Comparison of ENCODE assay signal across 12 cellular contexts in the genomic region with DNA sequence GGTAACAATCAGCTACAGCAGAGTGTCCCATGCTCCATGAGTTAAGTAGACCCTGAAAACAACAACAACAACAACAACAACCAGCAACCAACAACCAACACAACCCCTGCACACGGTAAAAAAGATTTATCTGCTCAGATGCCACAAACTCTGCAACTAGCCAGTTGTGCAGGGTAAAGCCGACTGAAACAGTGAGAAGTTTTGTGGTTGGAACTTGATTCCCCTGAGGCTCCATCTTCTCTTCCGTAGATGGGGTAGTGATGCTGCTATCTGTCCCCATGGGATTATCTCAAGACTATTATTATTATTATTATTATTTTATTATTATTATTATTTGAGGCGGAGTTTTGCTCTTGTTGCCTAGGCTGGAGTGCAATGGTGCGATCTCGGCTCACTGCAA. TPM values are rescaled to one million over a fixed set of nuclear protein-coding genes. Genes with fewer than 3 reads are reported as not detected.
A peak's percentile ranks its signal among the peaks of the same experiment; 100 is the strongest.
DNase-seq lines count a peak whose midpoint lies in the region; ATAC-seq, FAIRE-seq and TF ChIP-seq lines count a peak whose summit lies in the region.
"Had no signal": no experiment of that assay in that cellular context is flagged by ENCODE, and none has a peak within 500 bp of the region (broad histone marks: within the 10 kb centered on the region; RNA-seq: fewer than 3 reads in every experiment).

No MANE protein-coding gene starts in this region.

- no peak overlapping the region for H4K5ac ChIP-seq in H1 (ENCODE audit: insufficient read length, low read depth, low read length)

- H3K56ac ChIP-seq in H1 (replicated peaks; ENCODE audit: insufficient read length, low read depth, low read length): no peak overlapping the region

- intact Hi-C loops in upper lobe of right lung (cut with DNase I): no loop called here

- H3K9me3 ChIP-seq in H1 (ENCODE audit: insufficient read depth in 2 of 2, low read depth in 1 of 2, low read length in 1 of 2) (no peaks in the 10 kb centered on the region), upper lobe of left lung (no peaks in the 10 kb centered on the region), upper lobe of right lung (no peaks in the 10 kb centered on the region)
- H3K9me3 ChIP-seq: SJSA1 had no signal

- H3K36me3 ChIP-seq in H1 (ENCODE audit: control insufficient read depth in 2 of 4, insufficient read depth in 4 of 4, low read length in 3 of 4): no peaks in the 10 kb centered on the region
- H3K36me3 ChIP-seq in upper lobe of left lung: no peaks in the 10 kb centered on the region
- H3K36me3 ChIP-seq in upper lobe of right lung: no peaks in the 10 kb centered on the region
- H3K36me3 ChIP-seq: SJSA1 had no signal

- H3K4me3 ChIP-seq in H1 (ENCODE audit: extremely low read depth in 1 of 4, insufficient read depth in 2 of 4, low read depth in 3 of 4, low read length in 4 of 4) (no peak overlapping the region), upper lobe of left lung (no peak overlapping the region), upper lobe of right lung (no peak overlapping the region)
- H3K4me3 ChIP-seq: K562, SJSA1 had no signal

- H2BK12ac ChIP-seq in H1 (ENCODE audit: low read depth, low read length): no peak overlapping the region

- DNase-seq in H1 (ENCODE audit: low read depth in 1 of 2, low spot score in 2 of 2) (no peak), upper lobe of left lung (no peak), GM03348 (ENCODE audit: low spot score) (no peak), upper lobe of right lung (no peak), H4 (ENCODE audit: low spot score) (no peak)
- DNase-seq: activated CD4-positive, alpha-beta memory T cell treated with anti-CD3 and anti-CD28 coated beads for 36 hours; NCI-H446 had no signal

- no peak overlapping the region for H2BK15ac ChIP-seq in H1 (ENCODE audit: low read length)

- H3K23ac ChIP-seq in H1 (ENCODE audit: insufficient read length): no peak overlapping the region

- TF ChIP-seq POLR2A in H1 (IDR thresholded peaks at IDR 0.05; ENCODE audit: control extremely low read depth in 1 of 2, low read depth in 2 of 2, low read length in 2 of 2): no peak
- TF ChIP-seq POLR2A in upper lobe of left lung (IDR thresholded peaks at IDR 0.05): no peak

- H3K4ac ChIP-seq in H1 (replicated peaks; ENCODE audit: insufficient read length, low read depth, low read length): no peak overlapping the region

- no peak overlapping the region for H4K8ac ChIP-seq in H1 (ENCODE audit: extremely low read depth, insufficient read depth, low read length)

- TF ChIP-seq EP300 in H1 (IDR thresholded peaks at IDR 0.05; ENCODE audit: borderline replicate concordance in 1 of 2, low read depth in 2 of 2, low read length in 2 of 2) (no peak), upper lobe of left lung (IDR thresholded peaks at IDR 0.05) (no peak)

- no peaks in the 10 kb centered on the region for H3K23me2 ChIP-seq in H1 (ENCODE audit: low read depth, low read length)

- no peaks in the 10 kb centered on the region for H4K20me1 ChIP-seq in H1 (replicated peaks in 1 of 2; ENCODE audit: control insufficient read depth in 1 of 2, insufficient read depth in 2 of 2, low read length in 2 of 2)

- no peak overlapping the region for H4K91ac ChIP-seq in H1 (replicated peaks; ENCODE audit: insufficient read length, low read length)

- H3K27me3 ChIP-seq in H1 (replicated peaks in 1 of 4; ENCODE audit: control insufficient read depth in 3 of 4, extremely low read depth in 1 of 4, insufficient read depth in 3 of 4, low read length in 3 of 4): no peaks in the 10 kb centered on the region
- no peaks in the 10 kb centered on the region for H3K27me3 ChIP-seq in upper lobe of left lung
- no peaks in the 10 kb centered on the region for H3K27me3 ChIP-seq in upper lobe of right lung
- H3K27me3 ChIP-seq: SJSA1 had no signal

- peak; percentile 47 for ATAC-seq in GM18867 (IDR thresholded peaks at IDR 0.05; ENCODE audit: unreplicated experiment)
- ATAC-seq in GM21576 (IDR thresholded peaks at IDR 0.05; ENCODE audit: unreplicated experiment): peak; percentile 57
- ATAC-seq in HG03135 (IDR thresholded peaks at IDR 0.05; ENCODE audit: unreplicated experiment): peak; percentile 57
- no peak for ATAC-seq in upper lobe of left lung (ENCODE audit: low FRiP score in 2 of 2)
- no peak for ATAC-seq in upper lobe of right lung
- ATAC-seq: K562 had no signal

- H2BK5ac ChIP-seq in H1 (ENCODE audit: low read depth, low read length): no peak overlapping the region

- no peaks in the 10 kb centered on the region for H3K79me1 ChIP-seq in H1 (ENCODE audit: low read depth, low read length)

- no peak for TF ChIP-seq CTCF in H1 (IDR thresholded peaks at IDR 0.05; ENCODE audit: control extremely low read depth in 1 of 3, insufficient read depth in 1 of 3, low read depth in 1 of 3, low read length in 3 of 3)
- TF ChIP-seq CTCF in upper lobe of left lung (IDR thresholded peaks at IDR 0.05): no peak
- no peak for TF ChIP-seq CTCF in upper lobe of right lung (IDR thresholded peaks at IDR 0.05)

- CTCF ChIA-PET in H1 (lab: Charles Lee; ENCODE audit: partially characterized antibody): interaction anchor here (0.6 kb wide), 1 partner anchor 15 kb away, joined by 5 read pairs; no protein-coding TSS in a partner anchor

- H2BK120ac ChIP-seq in H1 (replicated peaks; ENCODE audit: low read depth, low read length): peak overlapping the region; percentile 13

- H2AFZ ChIP-seq in H1 (ENCODE audit: low read length): peak overlapping the region; percentile 94; the same call in 1 of the 2 replicates

- POLR2A ChIA-PET in H1 (lab: Charles Lee; ENCODE audit: partially characterized antibody): no interaction called here

- H2BK20ac ChIP-seq in H1 (ENCODE audit: low read length): 0 out of 2 replicates have a peak overlapping the region, but pooled peaks have one; percentile 50

- no peak overlapping the region for H3K4me2 ChIP-seq in H1 (ENCODE audit: insufficient read depth in 1 of 2, low read depth in 2 of 2, low read length in 2 of 2)

- no peak overlapping the region for H3K9ac ChIP-seq in H1 (replicated peaks in 1 of 4; ENCODE audit: extremely low read depth in 1 of 4, low read depth in 3 of 4, low read length in 3 of 4)

- 0 out of 2 replicates have a peak overlapping the region, but pooled peaks have one; percentile 28 for H2AK5ac ChIP-seq in H1 (ENCODE audit: low read depth, low read length)

- FAIRE-seq in H1 (lab: Jason Lieb, UNC): no peak
- FAIRE-seq: K562 had no signal

- no peak for TF ChIP-seq RAD21 in H1 (IDR thresholded peaks at IDR 0.05 in 1 of 2, conservative IDR thresholded peaks at IDR 0.05 in 1 of 2; ENCODE audit: low read depth in 2 of 2, low read length in 2 of 2)

- H3K18ac ChIP-seq in H1 (ENCODE audit: extremely low read depth, low read length): peak overlapping the region; percentile 51; the same call in 1 of the 2 replicates

- no peaks in the 10 kb centered on the region for H3K79me2 ChIP-seq in H1 (ENCODE audit: control insufficient read depth in 1 of 2, insufficient read depth in 2 of 2, low read length in 2 of 2)

- H3K4me1 ChIP-seq in H1 (replicated peaks in 1 of 4; ENCODE audit: control insufficient read depth in 3 of 4, insufficient read depth in 4 of 4, low read length in 3 of 4) (peaks cover 0 to 17% (median 15%) of the 10 kb centered on the region in 4 experiments; a peak in 6 of 7 replicates), upper lobe of left lung (no peaks in the 10 kb centered on the region), upper lobe of right lung (peaks cover 5% of the 10 kb centered on the region)
- H3K4me1 ChIP-seq: SJSA1 had no signal

- H3K14ac ChIP-seq in H1 (ENCODE audit: insufficient read length): no peak overlapping the region

- H3K27ac ChIP-seq in H1 (ENCODE audit: low read depth, low read length): no peak overlapping the region
- no peak overlapping the region for H3K27ac ChIP-seq in upper lobe of left lung
- no peak overlapping the region for H3K27ac ChIP-seq in upper lobe of right lung
- H3K27ac ChIP-seq: SJSA1 had no signal

- 89% methylated on average over 6 of the region's 6 CpGs; no CpG with 5 or more reads in 1 of the 2 experiments for WGBS in H1 (ENCODE audit: extremely low coverage in 1 of 2, insufficient coverage in 1 of 2, insufficient read length in 1 of 2, insufficient replicate concordance in 2 of 2, low coverage in 1 of 2, low lambda C conversion rate in 2 of 2, missing lambda C conversion rate in 1 of 2), 2 experiments
- WGBS in upper lobe of left lung, 2 donors: 91 to 95% methylated on average over 6 of the region's 6 CpGs

TF ChIP-seq in H1, 55 proteins besides CTCF, POLR2A, EP300 and RAD21 (continues in another document):
- no peak for TF ChIP-seq CTBP2 (IDR thresholded peaks at IDR 0.05; ENCODE audit: borderline replicate concordance, insufficient read depth, insufficient read length, low read length)
- TF ChIP-seq EGR1 (IDR thresholded peaks at IDR 0.05; ENCODE audit: borderline replicate concordance, low read depth, low read length): no peak
- TF ChIP-seq RFX5 (IDR thresholded peaks at IDR 0.05; ENCODE audit: borderline replicate concordance, low read depth, low read length): no peak
- TF ChIP-seq JUN (IDR thresholded peaks at IDR 0.05; ENCODE audit: low read depth, low read length): no peak
- TF ChIP-seq NANOG (IDR thresholded peaks at IDR 0.05; ENCODE audit: insufficient read depth, low read depth, low read length, poor library complexity, severe bottlenecking): no peak
- no peak for TF ChIP-seq MAFK (IDR thresholded peaks at IDR 0.05; ENCODE audit: low read depth, low read length)
- no peak for TF ChIP-seq RXRA (IDR thresholded peaks at IDR 0.05; ENCODE audit: insufficient read depth, low read depth, low read length)
- TF ChIP-seq SIX5 (IDR thresholded peaks at IDR 0.05; ENCODE audit: low read depth, low read length): no peak
- TF ChIP-seq CHD2 (IDR thresholded peaks at IDR 0.05; ENCODE audit: low read length): no peak
- no peak for TF ChIP-seq TAF7 (optimal IDR thresholded peaks at IDR 0.05; ENCODE audit: borderline replicate concordance, low read depth, low read length)
- no peak for TF ChIP-seq RNF2 (IDR thresholded peaks at IDR 0.05; ENCODE audit: borderline replicate concordance, low read depth, low read length, missing control alignments, poor library complexity, severe bottlenecking)
- no peak for TF ChIP-seq KDM4A (IDR thresholded peaks at IDR 0.05; ENCODE audit: low read depth, low read length, severe bottlenecking)

RNA-seq across cellular contexts. Expression of gene RAPGEF2, which starts 50.6 kb away (rescaled TPM):
- 42.9 and 48.6 TPM in 2 replicates for total RNA-seq in H1 (2021; fragmentation: NEBNext Ultra II Directional; extraction: Animal tissue kit (Norgen Biotek cat#: 25700))
- polyA plus RNA-seq in H1 (2011; rRNA removed): 16.7 and 24.4 TPM in 2 replicates
- 23.7 TPM for polyA plus RNA-seq in H1 (2011; cell fraction: cytosol; rRNA removed)
- polyA plus RNA-seq in H1 (2011; cell fraction: nucleus; rRNA removed): 33.0 TPM
- polyA plus RNA-seq in H1 (2012, experiment 1 of 2): 23.2 to 31.0 TPM (median 29.9 TPM) in 4 replicates
- polyA plus RNA-seq in H1 (2012, experiment 2 of 2): 1.7 TPM
- polyA plus RNA-seq in H1 (2013, experiment 1 of 2): 24.0 TPM
- polyA plus RNA-seq in H1 (2013, experiment 2 of 2): 27.4 TPM
- polyA minus RNA-seq in H1 (2011; rRNA and poly(A)+ RNA removed): 84.3 and 118 TPM in 2 replicates
- 33.5 TPM for polyA minus RNA-seq in H1 (2011; cell fraction: cytosol; rRNA and poly(A)+ RNA removed)
- polyA minus RNA-seq in H1 (2011; cell fraction: nucleus; rRNA and poly(A)+ RNA removed): 76.8 TPM
- 100 to 1,000 TPM in 1 of 6 donors, 10 to 100 TPM in 5; 53.3 to 122 (median 66.3) TPM for total RNA-seq in upper lobe of left lung
- total RNA-seq in upper lobe of right lung: 61.3 TPM
- total RNA-seq in H4 (2014; rRNA removed; shearing (Covaris generic)): 15.9 and 17.5 TPM in 2 replicates

Comparison
In these comparisons a context has a peak if more than half of its experiments do, and no peak if none do; other contexts are left out.
1. ATAC-seq: peak in GM18867 (single experiment), GM21576 (single experiment) and HG03135 (single experiment); none in upper lobe of left lung (0 of 2) and upper lobe of right lung (single experiment).